ENCODE assay signal across 17 cellular contexts in genomic region chr1:8070381-8070811, GRCh38. TPM values are rescaled to one million over a fixed set of nuclear protein-coding genes. Genes with fewer than 3 reads are reported as not detected.
A peak's percentile ranks its signal among the peaks of the same experiment; 100 is the strongest.
DNase-seq lines count a peak whose midpoint lies in the region; ATAC-seq and TF ChIP-seq lines count a peak whose summit lies in the region.
"Had no signal": no experiment of that assay in that cellular context is flagged by ENCODE, and none has a peak within 500 bp of the region (broad histone marks: within the 10 kb centered on the region; RNA-seq: fewer than 3 reads in every experiment).

No MANE protein-coding gene starts in this region.

- no TSS peak for BruUV-seq in PC-9 (replicated peaks; lab: Mats Ljungman, UMichigan)

- H3K79me2 ChIP-seq in GM23338 (replicated peaks; ENCODE audit: insufficient read depth) (no peaks in the 10 kb centered on the region), PC-9 (ENCODE audit: low read depth) (no peaks in the 10 kb centered on the region)

- no peak overlapping the region for H3K27ac ChIP-seq in GM23338 (ENCODE audit: low read depth)
- H3K27ac ChIP-seq in PC-9 = peak overlapping the region; percentile 100
- H3K27ac ChIP-seq in effector memory CD4-positive, alpha-beta T cell (ENCODE audit: insufficient read depth, low read length, poor library complexity, severe bottlenecking) = no peak overlapping the region
- no peak overlapping the region for H3K27ac ChIP-seq in CD4-positive, alpha-beta memory T cell (ENCODE audit: low read depth, low read length)
- H3K27ac ChIP-seq: neutrophil had no signal

- H3K9me2 ChIP-seq in GM23338 (ENCODE audit: insufficient read depth) = no peaks in the 10 kb centered on the region
- H3K9me2 ChIP-seq in PC-9 (ENCODE audit: insufficient read depth) = no peaks in the 10 kb centered on the region

- H4K20me1 ChIP-seq in GM23338 (replicated peaks; ENCODE audit: insufficient read depth) = no peaks in the 10 kb centered on the region
- H4K20me1 ChIP-seq in PC-9 (ENCODE audit: insufficient read depth) = no peaks in the 10 kb centered on the region

- H3K4me2 ChIP-seq in GM23338 (0 out of 2 replicates have a peak overlapping the region, but pooled peaks have one; percentile 9), PC-9 (peak overlapping the region; percentile 100)

- no peaks in the 10 kb centered on the region for H3K27me3 ChIP-seq in GM23338 (ENCODE audit: insufficient read depth)
- no peaks in the 10 kb centered on the region for H3K27me3 ChIP-seq in PC-9 (ENCODE audit: insufficient read depth, low read depth)
- no peaks in the 10 kb centered on the region for H3K27me3 ChIP-seq in effector memory CD4-positive, alpha-beta T cell (replicated peaks; ENCODE audit: control insufficient read depth, insufficient read depth, low read length, poor library complexity, severe bottlenecking)
- no peaks in the 10 kb centered on the region for H3K27me3 ChIP-seq in CD4-positive, alpha-beta memory T cell (ENCODE audit: insufficient read depth, low read length)

- H2AFZ ChIP-seq in GM23338 (peak overlapping the region; percentile 35; the same call in 1 of the 2 replicates), PC-9 (no peak overlapping the region; the same call in 1 of the 2 replicates)

- peaks cover 2% of the 10 kb centered on the region for H3K27me3 Mint-ChIP-seq in GM23338 (ENCODE audit: insufficient read depth, low read depth, poor library complexity)
- H3K27me3 Mint-ChIP-seq in progenitor cell of endocrine pancreas = no peaks in the 10 kb centered on the region
- H3K27me3 Mint-ChIP-seq in CD4-positive, alpha-beta memory T cell = peaks cover 2 to 7% of the 10 kb centered on the region in 2 donors
- H3K27me3 Mint-ChIP-seq: activated naive CD4-positive, alpha-beta T cell treated with anti-CD3 and anti-CD28 coated beads, Interleukin-2, amount 50 U/mL, for 24 hours had no signal

- DNase-seq in GM23338 (ENCODE audit: low spot score) (peak; percentile 63), PC-9 (peak; percentile 65 to 93), islet precursor cell (peak; percentile 93), progenitor cell of endocrine pancreas (ENCODE audit: low spot score, unreplicated experiment) (peak; percentile 25), activated T-cell treated with anti-CD3 and anti-CD28 coated beads for 4 hours (no peak)
- no peak for DNase-seq in activated CD4-positive, alpha-beta T cell treated with anti-CD3 and anti-CD28 coated beads for 1 hour
- no peak for DNase-seq in effector memory CD4-positive, alpha-beta T cell
- no peak for DNase-seq in CD4-positive, alpha-beta memory T cell
- DNase-seq: activated CD4-positive, alpha-beta T cell treated with anti-CD3 and anti-CD28 coated beads, Interleukin-2, amount 10 ng/mL, durations not matched to agents 7 days and 5 days; CD4-positive, CD25-positive, alpha-beta regulatory T cell; head of caudate nucleus; Kasumi-1; NCI-H69; stimulated activated CD4-positive, alpha-beta T cell treated with anti-CD3 and anti-CD28 coated beads, Interleukin-2, amount 100 ng/mL, for 48 hours had no signal

- no peak for TF ChIP-seq CTCF in GM23338 (conservative IDR thresholded peaks at IDR 0.05; ENCODE audit: low read depth in 2 of 2)
- TF ChIP-seq CTCF in PC-9 (conservative IDR thresholded peaks at IDR 0.05) = no peak
- TF ChIP-seq CTCF in progenitor cell of endocrine pancreas (IDR thresholded peaks at IDR 0.05; ENCODE audit: unreplicated experiment) = no peak

- no peaks in the 10 kb centered on the region for H3K36me3 Mint-ChIP-seq in GM23338 (ENCODE audit: low read depth)
- H3K36me3 Mint-ChIP-seq in progenitor cell of endocrine pancreas (ENCODE audit: insufficient read depth) = peaks cover 2% of the 10 kb centered on the region
- H3K36me3 Mint-ChIP-seq in CD4-positive, alpha-beta memory T cell = no peaks in the 10 kb centered on the region
- H3K36me3 Mint-ChIP-seq: activated naive CD4-positive, alpha-beta T cell treated with anti-CD3 and anti-CD28 coated beads, Interleukin-2, amount 50 U/mL, for 24 hours; CD4-positive, CD25-positive, alpha-beta regulatory T cell had no signal

- CTCF ChIA-PET in PC-9 (lab: Charles Lee) = interaction anchor here (0.7 kb wide), 1 partner anchor 127 kb away, joined by 3 read pairs; no protein-coding TSS in a partner anchor
- CTCF ChIA-PET in CD4-positive, alpha-beta memory T cell (lab: Charles Lee; ENCODE audit: partially characterized antibody) = no interaction called here

- peaks cover 1% of the 10 kb centered on the region; the same call in 1 of the 2 replicates for H3K4me1 ChIP-seq in GM23338 (ENCODE audit: insufficient read depth)
- peaks cover 55% of the 10 kb centered on the region for H3K4me1 ChIP-seq in PC-9 (replicated peaks; ENCODE audit: insufficient read depth)
- no peaks in the 10 kb centered on the region for H3K4me1 ChIP-seq in effector memory CD4-positive, alpha-beta T cell (ENCODE audit: control insufficient read depth, insufficient read depth, low read length, poor library complexity, severe bottlenecking)
- no peaks in the 10 kb centered on the region for H3K4me1 ChIP-seq in CD4-positive, alpha-beta memory T cell (ENCODE audit: insufficient read depth, low read length)

- H3K4me3 Mint-ChIP-seq in GM23338 (no peak overlapping the region), progenitor cell of endocrine pancreas (ENCODE audit: low read depth) (peak overlapping the region; percentile 69)
- H3K4me3 Mint-ChIP-seq in CD4-positive, alpha-beta memory T cell = no peak overlapping the region
- H3K4me3 Mint-ChIP-seq: activated CD4-positive, alpha-beta T cell treated with anti-CD3 and anti-CD28 coated beads, Interleukin-2, amount 10 ng/mL, durations not matched to agents 7 days and 5 days; activated naive CD4-positive, alpha-beta T cell treated with anti-CD3 and anti-CD28 coated beads, Interleukin-2, amount 50 U/mL, for 24 hours; CD4-positive, CD25-positive, alpha-beta regulatory T cell; dendritic cell treated with granulocyte-macrophage colony-stimulating factor and Interleukin-4, amounts not matched to agents 40 ng/mL and 50 ng/mL, for 4 days had no signal

- H3K9me3 ChIP-seq in PC-9 (ENCODE audit: insufficient read depth, low read depth) = no peaks in the 10 kb centered on the region
- H3K9me3 ChIP-seq in effector memory CD4-positive, alpha-beta T cell (ENCODE audit: control insufficient read depth, low read length) = no peaks in the 10 kb centered on the region
- no peaks in the 10 kb centered on the region for H3K9me3 ChIP-seq in CD4-positive, alpha-beta memory T cell (ENCODE audit: control insufficient read depth in 1 of 2, low read length in 2 of 2)
- H3K9me3 ChIP-seq: neutrophil had no signal

- intact Hi-C loops in PC-9 (cut with micrococcal nuclease; ENCODE audit: unreplicated experiment) = no loop called here
- intact Hi-C loops in CD4-positive, alpha-beta memory T cell (cut with micrococcal nuclease) = no loop called here

- H3K9me3 Mint-ChIP-seq in GM23338 (peaks cover 3% of the 10 kb centered on the region; the same call in 1 of the 3 replicates), progenitor cell of endocrine pancreas (ENCODE audit: low read depth) (peaks cover 7% of the 10 kb centered on the region)
- peaks cover 0 to 5% (median 0%) of the 10 kb centered on the region in 8 donors for H3K9me3 Mint-ChIP-seq in CD4-positive, alpha-beta memory T cell
- H3K9me3 Mint-ChIP-seq: activated CD4-positive, alpha-beta T cell treated with anti-CD3 and anti-CD28 coated beads, Interleukin-2, amount 10 ng/mL, durations not matched to agents 7 days and 5 days; activated naive CD4-positive, alpha-beta T cell treated with anti-CD3 and anti-CD28 coated beads, Interleukin-2, amount 50 U/mL, for 24 hours; CD4-positive, CD25-positive, alpha-beta regulatory T cell; dendritic cell treated with granulocyte-macrophage colony-stimulating factor and Interleukin-4, amounts not matched to agents 40 ng/mL and 50 ng/mL, for 4 days had no signal

- H3F3A ChIP-seq in GM23338 (replicated peaks; ENCODE audit: low read depth) (no peaks in the 10 kb centered on the region), PC-9 (ENCODE audit: insufficient read depth, low read depth) (peaks cover 34% of the 10 kb centered on the region; the same call in 1 of the 2 replicates)

- no peaks in the 10 kb centered on the region for H3K36me3 ChIP-seq in GM23338 (ENCODE audit: insufficient read depth)
- no peaks in the 10 kb centered on the region for H3K36me3 ChIP-seq in PC-9 (ENCODE audit: low read depth)
- no peaks in the 10 kb centered on the region for H3K36me3 ChIP-seq in effector memory CD4-positive, alpha-beta T cell (ENCODE audit: control insufficient read depth, insufficient read depth, low read length)
- no peaks in the 10 kb centered on the region for H3K36me3 ChIP-seq in CD4-positive, alpha-beta memory T cell (ENCODE audit: insufficient read depth, low read length)
- H3K36me3 ChIP-seq: neutrophil had no signal

- POLR2A ChIA-PET in PC-9 (lab: Charles Lee; ENCODE audit: unreplicated experiment) = no interaction called here
- POLR2A ChIA-PET in CD4-positive, alpha-beta memory T cell (lab: Charles Lee; ENCODE audit: partially characterized antibody) = no interaction called here

- H3K4me3 ChIP-seq in GM23338 = no peak overlapping the region
- peak overlapping the region; percentile 52; the same call in 1 of the 2 replicates for H3K4me3 ChIP-seq in PC-9
- H3K4me3 ChIP-seq in effector memory CD4-positive, alpha-beta T cell (ENCODE audit: insufficient read depth, low read depth, low read length, poor library complexity, severe bottlenecking) = no peak overlapping the region
- H3K4me3 ChIP-seq in CD4-positive, alpha-beta memory T cell (ENCODE audit: low read length in 2 of 2) = no peak overlapping the region

- peak; percentile 63 for ATAC-seq in GM23338

- H3K27ac Mint-ChIP-seq in GM23338 = peak overlapping the region; percentile 65
- H3K27ac Mint-ChIP-seq in progenitor cell of endocrine pancreas = peak overlapping the region; percentile 100
- no peak overlapping the region for H3K27ac Mint-ChIP-seq in CD4-positive, alpha-beta memory T cell
- H3K27ac Mint-ChIP-seq: activated CD4-positive, alpha-beta T cell treated with anti-CD3 and anti-CD28 coated beads, Interleukin-2, amount 10 ng/mL, durations not matched to agents 7 days and 5 days; activated naive CD4-positive, alpha-beta T cell treated with anti-CD3 and anti-CD28 coated beads, Interleukin-2, amount 50 U/mL, for 24 hours; CD4-positive, CD25-positive, alpha-beta regulatory T cell; dendritic cell treated with granulocyte-macrophage colony-stimulating factor and Interleukin-4, amounts not matched to agents 40 ng/mL and 50 ng/mL, for 4 days had no signal

- H3K4me1 Mint-ChIP-seq in GM23338 (peaks cover 9% of the 10 kb centered on the region), progenitor cell of endocrine pancreas (ENCODE audit: low read depth) (peaks cover 26% of the 10 kb centered on the region)
- no peaks in the 10 kb centered on the region for H3K4me1 Mint-ChIP-seq in CD4-positive, alpha-beta memory T cell
- H3K4me1 Mint-ChIP-seq: activated CD4-positive, alpha-beta T cell treated with anti-CD3 and anti-CD28 coated beads, Interleukin-2, amount 10 ng/mL, durations not matched to agents 7 days and 5 days; activated naive CD4-positive, alpha-beta T cell treated with anti-CD3 and anti-CD28 coated beads, Interleukin-2, amount 50 U/mL, for 24 hours had no signal

RNA-seq across cellular contexts. Expression of gene ERRFI1, which starts 44.3 kb away (rescaled TPM):
- 51.3 and 59.8 TPM in 2 replicates for total RNA-seq in GM23338 (2014; rRNA removed; shearing (Covaris generic))
- polyA plus RNA-seq in GM23338 (2016; fragmentation: Nextera tagmentation; extraction: Ambion mirVana) = 19.7 and 22.9 TPM in 2 replicates
- total RNA-seq in PC-9 (2021) (44.9 and 47.8 TPM in 2 replicates), progenitor cell of endocrine pancreas (138 and 139 TPM in 2 replicates)
- total RNA-seq in CD4-positive, alpha-beta memory T cell = 1 to 10 TPM; 1.0 TPM
- polyA plus RNA-seq in CD4-positive, alpha-beta memory T cell = under 1 TPM; 0.18 to 0.73 TPM

Comparison
In these comparisons a context has a peak if more than half of its experiments do, and no peak if none do; other contexts are left out.
1. DNase-seq: peak in GM23338 (single experiment), PC-9 (2 of 2), islet precursor cell (single experiment) and progenitor cell of endocrine pancreas (single experiment); none in activated T-cell treated with anti-CD3 and anti-CD28 coated beads for 4 hours (single experiment), activated CD4-positive, alpha-beta T cell treated with anti-CD3 and anti-CD28 coated beads for 1 hour (single experiment), effector memory CD4-positive, alpha-beta T cell (0 of 3) and CD4-positive, alpha-beta memory T cell (0 of 5).
2. H3K27ac Mint-ChIP-seq: peak in GM23338 (single experiment) and progenitor cell of endocrine pancreas (single experiment); none in CD4-positive, alpha-beta memory T cell (0 of 7).
3. RNA of gene ERRFI1, which starts 44.3 kb away (total RNA-seq): 138 to 139 TPM in progenitor cell of endocrine pancreas, 51.3 to 59.8 TPM in GM23338 and 44.9 to 47.8 TPM in PC-9; 1.0 TPM in CD4-positive, alpha-beta memory T cell; every median in the first group is over 10 times any median in the second.